Comparison of ENCODE assay signal across 16 cellular contexts in the genomic region with DNA sequence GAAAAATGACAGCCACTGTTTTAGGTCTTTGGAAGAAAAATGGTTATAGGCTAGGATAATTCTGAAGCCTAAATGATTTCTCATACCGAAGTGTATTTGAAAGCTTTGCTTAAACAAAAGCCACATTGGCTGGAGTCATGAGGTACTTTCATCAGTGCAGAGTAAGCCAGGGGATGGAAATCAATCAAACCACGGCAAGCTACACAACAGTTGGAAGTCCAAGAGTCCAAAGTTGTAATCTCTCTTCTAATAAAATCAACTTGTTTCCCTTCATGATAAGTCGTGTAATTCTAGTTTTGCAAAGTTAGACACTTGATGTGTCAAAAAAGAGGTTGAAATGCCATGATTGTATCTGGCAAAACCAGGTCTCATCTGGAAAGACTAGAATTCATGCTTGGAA.
DNase-seq lines count a peak whose midpoint lies in the region; ATAC-seq, FAIRE-seq and TF ChIP-seq lines count a peak whose summit lies in the region.
"Had no signal": no experiment of that assay in that cellular context is flagged by ENCODE, and none has a peak within 500 bp of the region (broad histone marks: within the 10 kb centered on the region; RNA-seq: fewer than 3 reads in every experiment).

No MANE protein-coding gene starts in this region.

- no peak overlapping the region for H2BK12ac ChIP-seq in mesenchymal stem cell (ENCODE audit: low read length in 2 of 2)

- FAIRE-seq in HepG2 (lab: Jason Lieb, UNC), result no peak
- FAIRE-seq: A204.1, GM12878, HTR-8/SVneo had no signal

- H3K4me2 ChIP-seq in HepG2 (ENCODE audit: low read depth, low read length) (no peak overlapping the region), mesenchymal stem cell (ENCODE audit: low read length, poor library complexity, severe bottlenecking) (no peak overlapping the region)

- no peaks in the 10 kb centered on the region for H4K20me1 ChIP-seq in HepG2 (ENCODE audit: insufficient read depth, low read length)

- no peak for TF ChIP-seq POLR2A in HepG2 (IDR thresholded peaks at IDR 0.05; ENCODE audit: insufficient read depth in 1 of 2, low read depth in 2 of 2, low read length in 2 of 2)

- POLR2A ChIA-PET in HepG2 (lab: Yijun Ruan, JAX), result no interaction called here

- no peak overlapping the region for H3K9ac ChIP-seq in liver (ENCODE audit: low read depth in 1 of 2, low read length in 2 of 2)
- no peak overlapping the region for H3K9ac ChIP-seq in HepG2 (ENCODE audit: insufficient read depth, low read depth, low read length)
- H3K9ac ChIP-seq in mesenchymal stem cell (ENCODE audit: low read length), result no peak overlapping the region

- DNase-seq in HepG2 (ENCODE audit: low spot score) (no peak), T-helper 9 cell (no peak), mesenchymal stem cell (no peak)
- DNase-seq: BE2C; CD4-positive, alpha-beta memory T cell; DMS79; GOT3; H9 had no signal

- in situ Hi-C loops in HepG2 (cut with HindIII; ENCODE audit: extremely low pct_ligation_motif_present, low pct_unique_long_range_greater_than_20kb), result no loop called here

- H2BK120ac ChIP-seq in mesenchymal stem cell (ENCODE audit: low read depth, low read length), result no peak overlapping the region

- H3K79me2 ChIP-seq in HepG2 (ENCODE audit: insufficient read depth, low read length), result no peaks in the 10 kb centered on the region

- no peak overlapping the region for H2BK15ac ChIP-seq in mesenchymal stem cell (ENCODE audit: low read depth, poor library complexity, severe bottlenecking)

- H3K4me3 ChIP-seq in liver (ENCODE audit: low read depth in 1 of 3, low read length in 3 of 3) (no peak overlapping the region), HepG2 (replicated peaks in 1 of 3; ENCODE audit: insufficient read depth in 1 of 3, low read depth in 2 of 3, low read length in 3 of 3) (no peak overlapping the region), ectodermal cell (ENCODE audit: insufficient read depth, low read depth, low read length) (no peak overlapping the region), mesodermal cell (ENCODE audit: extremely low read depth, insufficient read depth, low read length, poor library complexity, severe bottlenecking) (no peak overlapping the region), mesenchymal stem cell (ENCODE audit: insufficient read depth in 1 of 2, low read depth in 1 of 2, low read length in 2 of 2) (no peak overlapping the region)
- H3K4me3 ChIP-seq: GM12878 had no signal

- TF ChIP-seq CTCF in liver (IDR thresholded peaks at IDR 0.05; ENCODE audit: low read depth, low read length, missing input control) (no peak), HepG2 (CRISPR knock-in tag; IDR thresholded peaks at IDR 0.05) (no peak)

- intact Hi-C loops in HepG2 (cut with micrococcal nuclease; ENCODE audit: unreplicated experiment), result no loop called here

- H3K4ac ChIP-seq in mesenchymal stem cell (ENCODE audit: low read depth in 1 of 2, low read length in 2 of 2), result no peak overlapping the region

- CTCF ChIA-PET in HepG2 (lab: Yijun Ruan, JAX; ENCODE audit: low intra/inter-chr PET ratio, low total read pairs), result no interaction called here

- no peak overlapping the region for H3K23ac ChIP-seq in mesenchymal stem cell (ENCODE audit: low read length in 2 of 2)

- H3K79me1 ChIP-seq in mesenchymal stem cell (replicated peaks; ENCODE audit: low read length, poor library complexity, severe bottlenecking), result no peaks in the 10 kb centered on the region

- no peak overlapping the region for H4K91ac ChIP-seq in mesenchymal stem cell (ENCODE audit: low read length)

- no peak overlapping the region for H2BK5ac ChIP-seq in mesenchymal stem cell (ENCODE audit: low read depth, low read length, poor library complexity, severe bottlenecking)

- H3K27ac ChIP-seq in liver (ENCODE audit: low read depth in 1 of 2, low read length in 2 of 2) (no peak overlapping the region), HepG2 (ENCODE audit: extremely low read length, insufficient read depth, low read length) (no peak overlapping the region), ectodermal cell (ENCODE audit: insufficient read depth, low read depth, low read length, poor library complexity, severe bottlenecking) (peak overlapping the region; percentile 86), mesodermal cell (ENCODE audit: low read depth, low read length, severe bottlenecking) (peak overlapping the region; percentile 70), mesenchymal stem cell (ENCODE audit: low read length, poor library complexity, severe bottlenecking) (no peak overlapping the region)
- H3K27ac ChIP-seq: C4-2B had no signal

- ATAC-seq in HepG2 (no peak), HG02938 (IDR thresholded peaks at IDR 0.05; ENCODE audit: unreplicated experiment) (no peak)
- ATAC-seq: GM12878 had no signal

- H4K8ac ChIP-seq in mesenchymal stem cell (ENCODE audit: low read length), result no peak overlapping the region

- 29% methylated on average over 3 of the region's 3 CpGs for WGBS in liver
- 0% methylated on average over 3 of the region's 3 CpGs for WGBS in HepG2 (ENCODE audit: low lambda C conversion rate)
- 93 to 95% methylated on average over 3 of the region's 3 CpGs for WGBS in ectodermal cell, 2 experiments
- WGBS in mesodermal cell (ENCODE audit: insufficient coverage in 2 of 2), 2 experiments, result 88% methylated on average over 1 of the region's 3 CpGs; no CpG with 5 or more reads in 1 of the 2 experiments
- WGBS in mesenchymal stem cell, result 84% methylated on average over 3 of the region's 3 CpGs

- H2AFZ ChIP-seq in HepG2 (ENCODE audit: low read length) (no peak overlapping the region), mesenchymal stem cell (ENCODE audit: low read depth, low read length) (no peak overlapping the region)

- H3K36me3 ChIP-seq in liver (ENCODE audit: control insufficient read depth in 4 of 4, insufficient read depth in 3 of 4, low read depth in 1 of 4, low read length in 3 of 4) (no peaks in the 10 kb centered on the region), HepG2 (replicated peaks in 1 of 2; ENCODE audit: control insufficient read depth in 1 of 2, insufficient read depth in 2 of 2, low read length in 2 of 2) (no peaks in the 10 kb centered on the region), ectodermal cell (ENCODE audit: control insufficient read depth, insufficient read depth, low read length) (no peaks in the 10 kb centered on the region), mesodermal cell (ENCODE audit: control insufficient read depth, insufficient read depth, low read length) (no peaks in the 10 kb centered on the region), mesenchymal stem cell (ENCODE audit: control insufficient read depth in 1 of 2, insufficient read depth in 2 of 2, low read depth in 1 of 2, low read length in 2 of 2) (no peaks in the 10 kb centered on the region)
- H3K36me3 ChIP-seq: BE2C had no signal

- BruUV-seq in HepG2 (replicated peaks; lab: Mats Ljungman, UMichigan), result no TSS peak

- H2AK5ac ChIP-seq in mesenchymal stem cell (ENCODE audit: low read length, severe bottlenecking), result no peak overlapping the region

- no peak overlapping the region for H3K18ac ChIP-seq in mesenchymal stem cell (ENCODE audit: low read depth in 1 of 2, low read length in 2 of 2)

- H3K9me3 ChIP-seq in liver (ENCODE audit: control insufficient read depth in 4 of 4, low read length in 3 of 4), result peaks cover 0 to 4% (median 0%) of the 10 kb centered on the region in 4 donors
- H3K9me3 ChIP-seq in HepG2 (ENCODE audit: low read length), result no peaks in the 10 kb centered on the region
- no peaks in the 10 kb centered on the region for H3K9me3 ChIP-seq in ectodermal cell (ENCODE audit: control insufficient read depth, low read length)
- no peaks in the 10 kb centered on the region for H3K9me3 ChIP-seq in mesodermal cell (ENCODE audit: control insufficient read depth, low read length)
- peaks cover 6% of the 10 kb centered on the region for H3K9me3 ChIP-seq in mesenchymal stem cell (ENCODE audit: control insufficient read depth, low read length)
- H3K9me3 ChIP-seq: BE2C had no signal

- H3K27me3 ChIP-seq in liver (ENCODE audit: control insufficient read depth in 4 of 4, insufficient read depth in 4 of 4, low read length in 3 of 4) (peaks cover 0 to 2% (median 0%) of the 10 kb centered on the region in 4 donors), HepG2 (ENCODE audit: control insufficient read depth in 1 of 2, insufficient read depth in 2 of 2, low read length in 2 of 2) (peaks cover 0 to 12% of the 10 kb centered on the region in 2 experiments; a peak in 2 of 5 replicates), ectodermal cell (ENCODE audit: control insufficient read depth, insufficient read depth, low read length, poor library complexity, severe bottlenecking) (no peaks in the 10 kb centered on the region), mesenchymal stem cell (ENCODE audit: control insufficient read depth in 1 of 2, insufficient read depth in 1 of 2, low read length in 2 of 2) (peaks cover 0 to 4% of the 10 kb centered on the region in 2 experiments)
- H3K27me3 ChIP-seq: BE2C had no signal

- H3K4me1 ChIP-seq in liver (ENCODE audit: control insufficient read depth in 4 of 4, insufficient read depth in 4 of 4, low read length in 3 of 4), result no peaks in the 10 kb centered on the region
- no peaks in the 10 kb centered on the region for H3K4me1 ChIP-seq in HepG2 (ENCODE audit: insufficient read depth, low read length)
- peaks cover 10% of the 10 kb centered on the region for H3K4me1 ChIP-seq in ectodermal cell (ENCODE audit: control insufficient read depth, insufficient read depth, low read length)
- no peaks in the 10 kb centered on the region for H3K4me1 ChIP-seq in mesodermal cell (ENCODE audit: control insufficient read depth, insufficient read depth, low read length, poor library complexity, severe bottlenecking)
- H3K4me1 ChIP-seq in mesenchymal stem cell (ENCODE audit: control insufficient read depth, insufficient read depth, low read depth, low read length), result no peaks in the 10 kb centered on the region

- no peak for TF ChIP-seq RAD21 in liver (IDR thresholded peaks at IDR 0.05)
- no peak for TF ChIP-seq RAD21 in HepG2 (CRISPR knock-in tag; IDR thresholded peaks at IDR 0.05)

- no peak overlapping the region for H3K14ac ChIP-seq in mesenchymal stem cell (ENCODE audit: low read length in 2 of 2)

- TF ChIP-seq EP300 in HepG2 (IDR thresholded peaks at IDR 0.05; ENCODE audit: low read depth in 2 of 2, low read length in 2 of 2), result no peak
- no peak for TF ChIP-seq EP300 in HepG2 (CRISPR knock-in tag; IDR thresholded peaks at IDR 0.05; ENCODE audit: borderline replicate concordance)

TF ChIP-seq in liver, 16 proteins besides CTCF, POLR2A, EP300 and RAD21 (continues in another document):
- TF ChIP-seq TAF1 (conservative IDR thresholded peaks at IDR 0.05) (no peak), SP1 (IDR thresholded peaks at IDR 0.05) (no peak)
- TF ChIP-seq, protein P1, sequence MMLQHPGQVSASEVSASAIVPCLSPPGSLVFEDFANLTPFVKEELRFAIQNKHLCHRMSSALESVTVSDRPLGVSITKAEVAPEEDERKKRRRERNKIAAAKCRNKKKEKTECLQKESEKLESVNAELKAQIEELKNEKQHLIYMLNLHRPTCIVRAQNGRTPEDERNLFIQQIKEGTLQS (IDR thresholded peaks at IDR 0.05), result no peak

TF ChIP-seq in HepG2, 621 proteins besides CTCF, POLR2A, EP300 and RAD21:
- TF ChIP-seq ZNF552 (CRISPR knock-in tag; IDR thresholded peaks at IDR 0.05; ENCODE audit: borderline replicate concordance), result no peak
TF ChIP-seq in HepG2: peak in this region for 0.

Comparison
In these comparisons a context has a peak if more than half of its experiments do, and no peak if none do; other contexts are left out.
1. H3K27ac ChIP-seq: peak in ectodermal cell (single experiment) and mesodermal cell (single experiment); none in liver (0 of 2), HepG2 (single experiment) and mesenchymal stem cell (single experiment).